Comparison of ENCODE assay signal across 23 cellular contexts in the genomic region with DNA sequence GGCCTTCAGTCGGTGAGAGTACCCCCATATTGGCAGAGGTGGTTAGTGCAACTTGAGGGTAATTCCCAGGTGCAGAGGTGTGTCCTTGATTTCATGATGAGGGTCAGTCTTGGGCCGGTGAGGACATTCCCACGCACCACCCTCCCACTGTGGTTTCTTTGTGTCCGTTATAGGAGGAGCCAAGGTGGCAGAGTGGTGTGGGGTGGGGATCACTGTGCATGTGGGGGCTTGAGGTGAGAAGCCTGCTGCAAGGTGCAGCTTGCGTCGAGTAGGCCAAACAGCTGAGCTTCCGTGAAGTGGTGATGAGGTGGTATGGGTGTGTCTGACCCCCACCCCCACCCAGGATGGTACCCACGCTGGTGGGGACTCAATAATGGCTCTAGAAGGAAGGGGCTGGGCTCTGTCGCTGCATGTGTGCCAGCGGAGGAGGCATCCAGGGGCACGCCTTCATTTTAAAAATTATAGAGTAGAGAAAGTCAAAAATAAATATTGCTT. TPM values are rescaled to one million over a fixed set of nuclear protein-coding genes. Genes with fewer than 3 reads are reported as not detected.
DNase-seq lines count a peak whose midpoint lies in the region; ATAC-seq, FAIRE-seq and TF ChIP-seq lines count a peak whose summit lies in the region.
"Had no signal": no experiment of that assay in that cellular context is flagged by ENCODE, and none has a peak within 500 bp of the region (broad histone marks: within the 10 kb centered on the region; RNA-seq: fewer than 3 reads in every experiment).

No MANE protein-coding gene starts in this region.

- peaks cover under 1% of the 10 kb centered on the region; the same call in 2 of the 3 replicates for H3K9me3 Mint-ChIP-seq in GM23338
- H3K9me3 Mint-ChIP-seq in activated T-helper 1 cell treated with anti-CD3 and anti-CD28 coated beads, Interleukin-12 subunit alpha, Interleukin-12 subunit beta, Interleukin-2, Interleukin-4 antibody, amounts not matched to agents 30 ng/mL and 10 ng/mL and 1 ng/mL, durations not matched to agents 14 hours and 24 hours and 36 hours, result no peaks in the 10 kb centered on the region
- H3K9me3 Mint-ChIP-seq: activated T-helper 2 cell treated with anti-CD3 and anti-CD28 coated beads, Interferon-gamma antibody, Interleukin-2, Interleukin-4, amounts not matched to agents 10 μg/mL and 5 μg/mL and 100 μg/mL, durations not matched to agents 14 hours and 24 hours and 36 hours; IgD-negative memory B cell; stimulated activated naive CD8-positive, alpha-beta T cell treated with anti-CD3 and anti-CD28 coated beads, Interleukin-15, Interleukin-2, amounts not matched to agents 100 ng/mL and 50 ng/mL, for 24 hours had no signal

- no peak overlapping the region for H3K14ac ChIP-seq in mesenchymal stem cell (ENCODE audit: low read length in 2 of 2)

- H3K4me1 ChIP-seq in GM23338 (ENCODE audit: insufficient read depth) (peaks cover 34% of the 10 kb centered on the region), mammary epithelial cell (ENCODE audit: insufficient read depth, low read length) (peaks cover 31% of the 10 kb centered on the region), mesenchymal stem cell (ENCODE audit: control insufficient read depth, insufficient read depth, low read depth, low read length) (peaks cover 15% of the 10 kb centered on the region), small intestine (ENCODE audit: control insufficient read depth in 2 of 2, insufficient read depth in 1 of 2, low read depth in 1 of 2, low read length in 1 of 2) (peaks cover 0 to 2% of the 10 kb centered on the region in 2 donors)

- H4K20me1 ChIP-seq in GM23338 (replicated peaks; ENCODE audit: insufficient read depth), result peaks cover 74% of the 10 kb centered on the region
- no peaks in the 10 kb centered on the region for H4K20me1 ChIP-seq in mammary epithelial cell (ENCODE audit: insufficient read depth, low read length)

- peaks cover 43% of the 10 kb centered on the region for H3K79me1 ChIP-seq in mesenchymal stem cell (replicated peaks; ENCODE audit: low read length, poor library complexity, severe bottlenecking)

- H3K27me3 Mint-ChIP-seq in GM23338 (ENCODE audit: insufficient read depth, low read depth, poor library complexity), result peaks cover 34% of the 10 kb centered on the region
- H3K27me3 Mint-ChIP-seq in activated T-helper 1 cell treated with anti-CD3 and anti-CD28 coated beads, Interleukin-12 subunit alpha, Interleukin-12 subunit beta, Interleukin-2, Interleukin-4 antibody, amounts not matched to agents 30 ng/mL and 10 ng/mL and 1 ng/mL, durations not matched to agents 14 hours and 24 hours and 36 hours (ENCODE audit: insufficient read depth), result peaks cover 17% of the 10 kb centered on the region

- H3F3A ChIP-seq in GM23338 (replicated peaks; ENCODE audit: low read depth), result peaks cover 8% of the 10 kb centered on the region

- peak overlapping the region; percentile 43 for H4K91ac ChIP-seq in mesenchymal stem cell (ENCODE audit: low read length)

- FAIRE-seq in small intestine (lab: Jason Lieb, UNC), result no peak
- FAIRE-seq: GM12892, TTC549 had no signal

- H3K4me2 ChIP-seq in GM23338, result peak overlapping the region; percentile 43; the same call in 1 of the 2 replicates
- peak overlapping the region; percentile 9 for H3K4me2 ChIP-seq in mammary epithelial cell (ENCODE audit: insufficient read depth, low read depth, low read length)
- H3K4me2 ChIP-seq in mesenchymal stem cell (ENCODE audit: low read length, poor library complexity, severe bottlenecking), result no peak overlapping the region

- H2AFZ ChIP-seq in GM23338 (no peak overlapping the region), mammary epithelial cell (ENCODE audit: low read depth, low read length) (no peak overlapping the region), mesenchymal stem cell (ENCODE audit: low read depth, low read length) (no peak overlapping the region)

- dilution Hi-C loops in mammary epithelial cell (cut with HindIII; ENCODE audit: low sequenced_read_pairs), result loop anchor here (10.0 to 25.0 kb wide), 2 partner anchors 400 to 508 kb away; a partner anchor contains a TSS

- H3K27ac ChIP-seq in GM23338 (ENCODE audit: low read depth) (no peak overlapping the region), mammary epithelial cell (ENCODE audit: insufficient read depth, low read depth, low read length) (no peak overlapping the region), mesenchymal stem cell (ENCODE audit: low read length, poor library complexity, severe bottlenecking) (no peak overlapping the region), small intestine (ENCODE audit: low read depth in 1 of 2, low read length in 1 of 2) (peak overlapping the region; percentile 76 to 77)
- H3K27ac ChIP-seq: left lung had no signal

- no peak overlapping the region for H3K4me3 Mint-ChIP-seq in GM23338
- H3K4me3 Mint-ChIP-seq in activated T-helper 1 cell treated with anti-CD3 and anti-CD28 coated beads, Interleukin-12 subunit alpha, Interleukin-12 subunit beta, Interleukin-2, Interleukin-4 antibody, amounts not matched to agents 30 ng/mL and 10 ng/mL and 1 ng/mL, durations not matched to agents 14 hours and 24 hours and 36 hours, result no peak overlapping the region
- H3K4me3 Mint-ChIP-seq: activated CD4-positive, alpha-beta T cell treated with anti-CD3 and anti-CD28 coated beads for 36 hours; activated CD8-positive, alpha-beta memory T cell treated with anti-CD3 and anti-CD28 coated beads, Interleukin-2, amount 10 ng/mL, durations not matched to agents 7 days and 5 days; CD4-positive, alpha-beta memory T cell; IgD-negative memory B cell; stimulated activated naive CD8-positive, alpha-beta T cell treated with anti-CD3 and anti-CD28 coated beads, Interleukin-15, Interleukin-2, amounts not matched to agents 100 ng/mL and 50 ng/mL, for 24 hours had no signal

- no peaks in the 10 kb centered on the region for H3K9me3 ChIP-seq in mammary epithelial cell (replicated peaks; ENCODE audit: insufficient read depth, low read length)
- no peaks in the 10 kb centered on the region for H3K9me3 ChIP-seq in mesenchymal stem cell (ENCODE audit: control insufficient read depth, low read length)
- H3K9me3 ChIP-seq in small intestine (ENCODE audit: control insufficient read depth, low read depth), result no peaks in the 10 kb centered on the region
- H3K9me3 ChIP-seq: left lung had no signal

- no peaks in the 10 kb centered on the region for H3K27me3 ChIP-seq in GM23338 (ENCODE audit: insufficient read depth)
- H3K27me3 ChIP-seq in mammary epithelial cell (ENCODE audit: insufficient read depth, low read length), result no peaks in the 10 kb centered on the region
- H3K27me3 ChIP-seq in mesenchymal stem cell (ENCODE audit: control insufficient read depth in 1 of 2, insufficient read depth in 1 of 2, low read length in 2 of 2), result peaks cover 0 to 3% of the 10 kb centered on the region in 2 experiments
- no peaks in the 10 kb centered on the region for H3K27me3 ChIP-seq in small intestine (ENCODE audit: control insufficient read depth in 2 of 2, insufficient read depth in 2 of 2, low read length in 2 of 2)

- in situ Hi-C loops in mammary epithelial cell (cut with MboI; ENCODE audit: low sequenced_read_pairs in 2 of 2), result loop anchor here in 1 of 2 donors (25.0 kb wide), 1 partner anchor 400 kb away; a partner anchor contains a TSS

- intact Hi-C loops in mammary epithelial cell (cut with micrococcal nuclease), result no loop called here
- intact Hi-C loops in activated T-helper 1 cell treated with anti-CD3 and anti-CD28 coated beads, Interleukin-12 subunit alpha, Interleukin-12 subunit beta, Interleukin-2, Interleukin-4 antibody, amounts not matched to agents 30 ng/mL and 10 ng/mL and 1 ng/mL, durations not matched to agents 14 hours and 24 hours and 36 hours (cut with micrococcal nuclease), result no loop called here

- peak overlapping the region; percentile 5 for H4K8ac ChIP-seq in mesenchymal stem cell (ENCODE audit: low read length)

- H3K9ac ChIP-seq in mammary epithelial cell (ENCODE audit: insufficient read depth, low read length) (no peak overlapping the region), mesenchymal stem cell (ENCODE audit: low read length) (no peak overlapping the region)

- no peak overlapping the region for H2BK5ac ChIP-seq in mesenchymal stem cell (ENCODE audit: low read depth, low read length, poor library complexity, severe bottlenecking)

- H2AK5ac ChIP-seq in mesenchymal stem cell (ENCODE audit: low read length, severe bottlenecking), result no peak overlapping the region

- TF ChIP-seq CTCF in GM23338 (conservative IDR thresholded peaks at IDR 0.05; ENCODE audit: low read depth in 2 of 2), result no peak
- no peak for TF ChIP-seq CTCF in mammary epithelial cell (conservative IDR thresholded peaks at IDR 0.05 in 1 of 2, IDR thresholded peaks at IDR 0.05 in 1 of 2; ENCODE audit: extremely low read depth in 1 of 2, insufficient read depth in 1 of 2, low read depth in 1 of 2, low read length in 2 of 2)

- DNase-seq in GM23338 (ENCODE audit: low spot score) (no peak), mammary epithelial cell (no peak), mesenchymal stem cell (no peak), small intestine (no peak), amniotic stem cell (lab: John Stamatoyannopoulos, UW) (no peak), NCI-H1048 (lab: John Stamatoyannopoulos, UW) (no peak)
- no peak for DNase-seq in activated T-helper 1 cell treated with anti-CD3 and anti-CD28 coated beads, Interleukin-12 subunit alpha, Interleukin-12 subunit beta, Interleukin-2, Interleukin-4 antibody, amounts not matched to agents 30 ng/mL and 10 ng/mL and 1 ng/mL, durations not matched to agents 14 hours and 24 hours and 36 hours (ENCODE audit: low spot score)
- DNase-seq: activated CD4-positive, alpha-beta T cell treated with anti-CD3 and anti-CD28 coated beads for 36 hours; activated CD8-positive, alpha-beta memory T cell treated with anti-CD3 and anti-CD28 coated beads, Interleukin-2, amount 10 ng/mL, durations not matched to agents 7 days and 5 days; caudate nucleus; CD4-positive, alpha-beta memory T cell; HCEC 1CT; NCI-H187 treated with DMSO at 0.1 percent for 48 hours; NCI-H446 treated with DMSO at 0.1 percent for 48 hours; stimulated activated CD4-positive, alpha-beta T cell treated with anti-CD3 and anti-CD28 coated beads, Interleukin-2, amount 100 ng/mL, for 48 hours; SW 1271 had no signal

- peaks cover 78% of the 10 kb centered on the region for H3K4me1 Mint-ChIP-seq in GM23338
- H3K4me1 Mint-ChIP-seq in activated T-helper 1 cell treated with anti-CD3 and anti-CD28 coated beads, Interleukin-12 subunit alpha, Interleukin-12 subunit beta, Interleukin-2, Interleukin-4 antibody, amounts not matched to agents 30 ng/mL and 10 ng/mL and 1 ng/mL, durations not matched to agents 14 hours and 24 hours and 36 hours (ENCODE audit: low read depth), result peaks cover 1% of the 10 kb centered on the region

- no peak overlapping the region for H2BK120ac ChIP-seq in mesenchymal stem cell (ENCODE audit: low read depth, low read length)

- no peak overlapping the region for H3K27ac Mint-ChIP-seq in GM23338
- H3K27ac Mint-ChIP-seq in activated T-helper 1 cell treated with anti-CD3 and anti-CD28 coated beads, Interleukin-12 subunit alpha, Interleukin-12 subunit beta, Interleukin-2, Interleukin-4 antibody, amounts not matched to agents 30 ng/mL and 10 ng/mL and 1 ng/mL, durations not matched to agents 14 hours and 24 hours and 36 hours, result no peak overlapping the region
- H3K27ac Mint-ChIP-seq: activated CD4-positive, alpha-beta T cell treated with anti-CD3 and anti-CD28 coated beads for 36 hours; activated CD8-positive, alpha-beta memory T cell treated with anti-CD3 and anti-CD28 coated beads, Interleukin-2, amount 10 ng/mL, durations not matched to agents 7 days and 5 days; activated T-helper 2 cell treated with anti-CD3 and anti-CD28 coated beads, Interferon-gamma antibody, Interleukin-2, Interleukin-4, amounts not matched to agents 10 μg/mL and 5 μg/mL and 100 μg/mL, durations not matched to agents 14 hours and 24 hours and 36 hours; CD4-positive, alpha-beta memory T cell; IgD-negative memory B cell; stimulated activated naive CD8-positive, alpha-beta T cell treated with anti-CD3 and anti-CD28 coated beads, Interleukin-15, Interleukin-2, amounts not matched to agents 100 ng/mL and 50 ng/mL, for 24 hours had no signal

- no peak overlapping the region for H3K4ac ChIP-seq in mesenchymal stem cell (ENCODE audit: low read depth in 1 of 2, low read length in 2 of 2)

- WGBS in mammary epithelial cell (ENCODE audit: low coverage, missing lambda C conversion rate), result 70% methylated on average over 9 of the region's 11 CpGs
- WGBS in mesenchymal stem cell, result 91% methylated on average over 11 of the region's 11 CpGs
- WGBS in small intestine, 3 donors, result 47 to 61% (median 57%) methylated on average over 11 of the region's 11 CpGs

- H3K23ac ChIP-seq in mesenchymal stem cell (ENCODE audit: low read length in 2 of 2), result no peak overlapping the region

- H3K79me2 ChIP-seq in GM23338 (replicated peaks; ENCODE audit: insufficient read depth) (peaks cover 82% of the 10 kb centered on the region), mammary epithelial cell (ENCODE audit: insufficient read depth, low read length) (peaks cover 94% of the 10 kb centered on the region)

- no peak for ATAC-seq in GM23338
- ATAC-seq in HG03095 (IDR thresholded peaks at IDR 0.05; ENCODE audit: unreplicated experiment), result no peak
- ATAC-seq: activated CD4-positive, alpha-beta T cell treated with anti-CD3 and anti-CD28 coated beads for 36 hours; activated CD8-positive, alpha-beta memory T cell treated with anti-CD3 and anti-CD28 coated beads, Interleukin-2, amount 10 ng/mL, durations not matched to agents 7 days and 5 days had no signal

- CTCF ChIA-PET in mammary epithelial cell (lab: Charles Lee; ENCODE audit: low non-redundant PET), result no interaction called here

- peaks cover 41% of the 10 kb centered on the region for H3K36me3 Mint-ChIP-seq in GM23338 (ENCODE audit: low read depth)
- H3K36me3 Mint-ChIP-seq in activated T-helper 1 cell treated with anti-CD3 and anti-CD28 coated beads, Interleukin-12 subunit alpha, Interleukin-12 subunit beta, Interleukin-2, Interleukin-4 antibody, amounts not matched to agents 30 ng/mL and 10 ng/mL and 1 ng/mL, durations not matched to agents 14 hours and 24 hours and 36 hours (ENCODE audit: low read depth), result peaks cover under 1% of the 10 kb centered on the region
- H3K36me3 Mint-ChIP-seq: activated CD8-positive, alpha-beta memory T cell treated with anti-CD3 and anti-CD28 coated beads, Interleukin-2, amount 10 ng/mL, durations not matched to agents 7 days and 5 days; IgD-negative memory B cell had no signal

- H2BK12ac ChIP-seq in mesenchymal stem cell (ENCODE audit: low read length in 2 of 2), result no peak overlapping the region

- H2BK15ac ChIP-seq in mesenchymal stem cell (ENCODE audit: low read depth, poor library complexity, severe bottlenecking), result no peak overlapping the region

- H3K36me3 ChIP-seq in GM23338 (ENCODE audit: insufficient read depth) (0 out of 2 replicates have a peak, but pooled peaks cover 3% of the 10 kb centered on the region), mammary epithelial cell (ENCODE audit: insufficient read depth, low read length) (peaks cover 5% of the 10 kb centered on the region), mesenchymal stem cell (ENCODE audit: control insufficient read depth in 1 of 2, insufficient read depth in 2 of 2, low read depth in 1 of 2, low read length in 2 of 2) (peaks cover 0 to 32% of the 10 kb centered on the region in 2 experiments), small intestine (ENCODE audit: control insufficient read depth in 2 of 2, insufficient read depth in 2 of 2, low read length in 2 of 2) (peaks cover 0 to 2% of the 10 kb centered on the region in 2 donors)
- H3K36me3 ChIP-seq: left lung had no signal

- no peak overlapping the region for H3K18ac ChIP-seq in mesenchymal stem cell (ENCODE audit: low read depth in 1 of 2, low read length in 2 of 2)

- BruUV-seq in mammary epithelial cell (replicated peaks; lab: Mats Ljungman, UMichigan), result no TSS peak

- no peak overlapping the region for H3K4me3 ChIP-seq in GM23338
- no peak overlapping the region for H3K4me3 ChIP-seq in mammary epithelial cell (replicated peaks in 1 of 3; ENCODE audit: insufficient read depth in 1 of 3, low read depth in 2 of 3, low read length in 3 of 3)
- no peak overlapping the region for H3K4me3 ChIP-seq in mesenchymal stem cell (ENCODE audit: insufficient read depth in 1 of 2, low read depth in 1 of 2, low read length in 2 of 2)
- no peak overlapping the region for H3K4me3 ChIP-seq in small intestine (ENCODE audit: low read depth in 1 of 2, low read length in 2 of 2)
- H3K4me3 ChIP-seq: left lung had no signal

- H3K9me2 ChIP-seq in GM23338 (ENCODE audit: insufficient read depth), result no peaks in the 10 kb centered on the region

RNA-seq across cellular contexts. Expression of a gene that starts 6.2 kb away (rescaled TPM):
- total RNA-seq in GM23338 (2014; rRNA removed; shearing (Covaris generic)), result 154 and 173 TPM in 2 replicates
- polyA plus RNA-seq in GM23338 (2016; fragmentation: Nextera tagmentation; extraction: Ambion mirVana) (48.7 and 52.4 TPM in 2 replicates), mammary epithelial cell (131 TPM), small intestine (10 to 100 TPM; 77.0 to 87.4 (median 78.9) TPM)
- total RNA-seq in mammary epithelial cell, result 100 to 1,000 TPM; 152 to 200 TPM
- polyA minus RNA-seq in mammary epithelial cell, result 442 TPM
- 51.3 TPM for polyA plus RNA-seq in mesenchymal stem cell (2013, experiment 1 of 2)
- 51.0 TPM for polyA plus RNA-seq in mesenchymal stem cell (2013, experiment 2 of 2)
- total RNA-seq in activated T-helper 1 cell treated with anti-CD3 and anti-CD28 coated beads, Interleukin-12 subunit alpha, Interleukin-12 subunit beta, Interleukin-2, Interleukin-4 antibody, amounts not matched to agents 30 ng/mL and 10 ng/mL and 1 ng/mL, durations not matched to agents 14 hours and 24 hours and 36 hours, result 0.69 and 0.93 TPM in 2 replicates
- total RNA-seq: CD4-positive, alpha-beta memory T cell had no signal
- polyA plus RNA-seq: CD4-positive, alpha-beta memory T cell; IgD-negative memory B cell had no signal

Comparison
In these comparisons a context has a peak if more than half of its experiments do, and no peak if none do; other contexts are left out.
1. H3K27ac ChIP-seq: peak in small intestine (2 of 2); none in GM23338 (single experiment), mammary epithelial cell (single experiment) and mesenchymal stem cell (single experiment).
2. RNA of a gene that starts 6.2 kb away (total RNA-seq): 152 to 200 TPM in mammary epithelial cell and 154 to 173 TPM in GM23338; 0.69 to 0.93 TPM in activated T-helper 1 cell treated with anti-CD3 and anti-CD28 coated beads, Interleukin-12 subunit alpha, Interleukin-12 subunit beta, Interleukin-2, Interleukin-4 antibody, amounts not matched to agents 30 ng/mL and 10 ng/mL and 1 ng/mL, durations not matched to agents 14 hours and 24 hours and 36 hours; every median in the first group is over 10 times any median in the second.